1 cellular context compared by ENCODE assay signal in genomic region chr5:132873119-132873929, GRCh38.
TF ChIP-seq lines count a peak whose summit lies in the region.

TSS of gene LEAP2 (plus strand) at chr5:132873668. CDS start at chr5:132873695, 27 bp downstream.

TF ChIP-seq in HepG2, 621 proteins besides CTCF, POLR2A, EP300 and RAD21 (continued from another document and continues in another):
- TF ChIP-seq BCLAF1 (IDR thresholded peaks at IDR 0.05): no peak
- 0 out of 2 replicates have a peak, but pooled peaks have one; percentile 20 for TF ChIP-seq TAF1 (CRISPR knock-in tag; IDR thresholded peaks at IDR 0.05)
- TF ChIP-seq ZNF20 (CRISPR knock-in tag; IDR thresholded peaks at IDR 0.05): no peak
- no peak for TF ChIP-seq ZNF354B (CRISPR knock-in tag; IDR thresholded peaks at IDR 0.05)
- peak in 1 of 2 experiments; percentile 55; a peak in 2 of 4 replicates for TF ChIP-seq ATF4 (CRISPR knock-in tag; IDR thresholded peaks at IDR 0.05)
- TF ChIP-seq SIN3B (IDR thresholded peaks at IDR 0.05; ENCODE audit: low read length): no peak
- no peak for TF ChIP-seq MLLT10 (CRISPR knock-in tag; IDR thresholded peaks at IDR 0.05)
- no peak for TF ChIP-seq FIP1L1 (IDR thresholded peaks at IDR 0.05; ENCODE audit: borderline replicate concordance, insufficient read depth, low read depth, low read length)
- no peak; the same call in 1 of the 2 replicates for TF ChIP-seq ZNF503 (CRISPR knock-in tag; IDR thresholded peaks at IDR 0.05)
- TF ChIP-seq REL (CRISPR knock-in tag; conservative IDR thresholded peaks at IDR 0.05): no peak
- no peak for TF ChIP-seq GPN1 (CRISPR knock-in tag; IDR thresholded peaks at IDR 0.05; ENCODE audit: borderline replicate concordance)
- TF ChIP-seq ZNF839 (CRISPR knock-in tag; IDR thresholded peaks at IDR 0.05; ENCODE audit: borderline replicate concordance): no peak
- 0 out of 2 replicates have a peak, but pooled peaks have one; percentile 46 for TF ChIP-seq STAT5B (CRISPR knock-in tag; IDR thresholded peaks at IDR 0.05)
- no peak for TF ChIP-seq ZNF704 (CRISPR knock-in tag; IDR thresholded peaks at IDR 0.05; ENCODE audit: borderline replicate concordance)
- TF ChIP-seq HOXA9 (CRISPR knock-in tag; IDR thresholded peaks at IDR 0.05; ENCODE audit: borderline replicate concordance): peak; percentile 93
- no peak for TF ChIP-seq ZBTB42 (CRISPR knock-in tag; IDR thresholded peaks at IDR 0.05)
- TF ChIP-seq ZNF44 (CRISPR knock-in tag; IDR thresholded peaks at IDR 0.05): no peak
- TF ChIP-seq NR2F6 (IDR thresholded peaks at IDR 0.05): peak; percentile 81
- peak; percentile 70 for TF ChIP-seq NR2F6 (CRISPR knock-in tag; IDR thresholded peaks at IDR 0.05)
- peak; percentile 97 for TF ChIP-seq MED1 (CRISPR knock-in tag; IDR thresholded peaks at IDR 0.05)
- peak; percentile 23; the same call in 1 of the 2 replicates for TF ChIP-seq ZNF556 (CRISPR knock-in tag; IDR thresholded peaks at IDR 0.05; ENCODE audit: borderline replicate concordance)
- TF ChIP-seq ZNF235 (CRISPR knock-in tag; IDR thresholded peaks at IDR 0.05; ENCODE audit: borderline replicate concordance): peak; percentile 38; the same call in 1 of the 2 replicates
- TF ChIP-seq BRD4 (CRISPR knock-in tag; IDR thresholded peaks at IDR 0.05): no peak
- TF ChIP-seq ELF1 (CRISPR knock-in tag; IDR thresholded peaks at IDR 0.05): no peak
- no peak for TF ChIP-seq ZNF460 (CRISPR knock-in tag; IDR thresholded peaks at IDR 0.05; ENCODE audit: borderline replicate concordance)
- TF ChIP-seq ZNF362 (CRISPR knock-in tag; IDR thresholded peaks at IDR 0.05; ENCODE audit: borderline replicate concordance): no peak
- no peak for TF ChIP-seq KLF6 (CRISPR knock-in tag; IDR thresholded peaks at IDR 0.05)
- peak; percentile 52 for TF ChIP-seq JUNB (CRISPR knock-in tag; IDR thresholded peaks at IDR 0.05; ENCODE audit: borderline replicate concordance)
- TF ChIP-seq ZNF644 (CRISPR knock-in tag; IDR thresholded peaks at IDR 0.05; ENCODE audit: low read depth): no peak; the same call in none of the 2 replicates
- no peak for TF ChIP-seq ZNF496 (CRISPR knock-in tag; IDR thresholded peaks at IDR 0.05; ENCODE audit: insufficient replicate concordance)
- TF ChIP-seq HDAC1 (CRISPR knock-in tag; IDR thresholded peaks at IDR 0.05): peak; percentile 49; the same call in 1 of the 2 replicates
- TF ChIP-seq ZNF543 (CRISPR knock-in tag; IDR thresholded peaks at IDR 0.05): peak; percentile 64; the same call in 1 of the 2 replicates
- TF ChIP-seq ZNF703 (CRISPR knock-in tag; IDR thresholded peaks at IDR 0.05; ENCODE audit: borderline replicate concordance): no peak
- TF ChIP-seq SMC3 (IDR thresholded peaks at IDR 0.05; ENCODE audit: low read length): peak; percentile 18; the same call in 1 of the 2 replicates
- TF ChIP-seq FOXK2 (IDR thresholded peaks at IDR 0.05): no peak
- no peak for TF ChIP-seq EZH2 (conservative IDR thresholded peaks at IDR 0.05; ENCODE audit: low read depth, low read length)
- TF ChIP-seq ZNF333 (CRISPR knock-in tag; IDR thresholded peaks at IDR 0.05; ENCODE audit: borderline replicate concordance): no peak
- TF ChIP-seq ZNF337 (CRISPR knock-in tag; IDR thresholded peaks at IDR 0.05; ENCODE audit: borderline replicate concordance, low read depth): no peak
- no peak for TF ChIP-seq CC2D1A (CRISPR knock-in tag; IDR thresholded peaks at IDR 0.05)
- no peak for TF ChIP-seq NONO (IDR thresholded peaks at IDR 0.05)
- peak; percentile 78 for TF ChIP-seq NONO (CRISPR knock-in tag; conservative IDR thresholded peaks at IDR 0.05)
- 0 out of 2 replicates have a peak, but pooled peaks have one; percentile 28 for TF ChIP-seq ZNF770 (CRISPR knock-in tag; IDR thresholded peaks at IDR 0.05)
- TF ChIP-seq NKX3-1 (CRISPR knock-in tag; IDR thresholded peaks at IDR 0.05): no peak
- 0 out of 2 replicates have a peak, but pooled peaks have one; percentile 24 for TF ChIP-seq TIGD3 (CRISPR knock-in tag; IDR thresholded peaks at IDR 0.05; ENCODE audit: borderline replicate concordance)
- no peak for TF ChIP-seq KDM4B (CRISPR knock-in tag; IDR thresholded peaks at IDR 0.05)
- TF ChIP-seq ZNF296 (CRISPR knock-in tag; conservative IDR thresholded peaks at IDR 0.05): no peak
- no peak for TF ChIP-seq MED8 (CRISPR knock-in tag; IDR thresholded peaks at IDR 0.05; ENCODE audit: insufficient replicate concordance)
- TF ChIP-seq HNF4A (CRISPR knock-in tag; IDR thresholded peaks at IDR 0.05): peak; percentile 94
- TF ChIP-seq DZIP1 (CRISPR knock-in tag; IDR thresholded peaks at IDR 0.05): no peak; the same call in 1 of the 2 replicates
- 0 out of 2 replicates have a peak, but pooled peaks have one; percentile 41 for TF ChIP-seq ZNF776 (CRISPR knock-in tag; IDR thresholded peaks at IDR 0.05)
- TF ChIP-seq NPAS2 (CRISPR knock-in tag; IDR thresholded peaks at IDR 0.05; ENCODE audit: borderline replicate concordance): no peak
- TF ChIP-seq ERF (CRISPR knock-in tag; IDR thresholded peaks at IDR 0.05): peak; percentile 58; the same call in 1 of the 2 replicates
- no peak for TF ChIP-seq ZUFSP (CRISPR knock-in tag; IDR thresholded peaks at IDR 0.05; ENCODE audit: borderline replicate concordance)
- peak; percentile 71 for TF ChIP-seq ATF7-NPFF (CRISPR knock-in tag; IDR thresholded peaks at IDR 0.05; ENCODE audit: low read depth)
- no peak for TF ChIP-seq SIX4 (CRISPR knock-in tag; IDR thresholded peaks at IDR 0.05)
